10 cellular contexts compared by ENCODE assay signal in the genomic region with DNA sequence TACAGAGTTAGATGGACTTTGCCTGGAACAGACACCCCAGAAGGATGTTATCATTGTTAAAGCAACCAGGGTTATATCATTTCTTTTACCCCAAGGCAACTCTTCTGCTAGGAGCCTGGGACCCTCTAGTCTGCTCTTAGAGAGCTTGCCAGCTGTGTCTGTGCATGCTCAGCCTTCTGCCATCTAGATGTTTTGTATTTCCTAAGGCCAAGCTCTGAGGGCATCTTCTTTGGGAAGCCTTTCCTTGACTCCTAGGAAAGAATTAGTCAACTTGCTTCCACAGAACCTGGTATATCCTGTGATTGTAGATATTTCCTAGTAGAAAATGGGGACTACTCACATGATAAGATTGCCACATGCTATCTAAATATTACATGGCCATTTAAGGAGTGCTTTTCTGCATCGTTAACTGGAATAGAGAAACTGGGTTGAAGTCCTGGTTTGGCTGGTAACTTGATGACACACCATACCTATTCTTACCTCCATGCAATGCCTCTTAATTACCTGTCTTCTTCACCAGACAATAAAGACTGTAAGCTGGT.
DNase-seq lines count a peak whose midpoint lies in the region; ATAC-seq and TF ChIP-seq lines count a peak whose summit lies in the region.
"Had no signal": no experiment of that assay in that cellular context is flagged by ENCODE, and none has a peak within 500 bp of the region (broad histone marks: within the 10 kb centered on the region; RNA-seq: fewer than 3 reads in every experiment).

No MANE protein-coding gene starts in this region.

- no peaks in the 10 kb centered on the region for H3K27me3 Mint-ChIP-seq in memory B cell

- H3K27ac ChIP-seq in BLaER1 treated with 17β-estradiol and CSF1 and Interleukin-3, amounts not matched to agents 10 nM and 100 nM: no peak overlapping the region
- peak overlapping the region; percentile 48 to 64 for H3K27ac ChIP-seq in ascending aorta
- H3K27ac ChIP-seq in substantia nigra (ENCODE audit: low read depth, low read length, poor library complexity, severe bottlenecking): no peak overlapping the region

- H3K4me1 ChIP-seq in BLaER1 treated with 17β-estradiol and CSF1 and Interleukin-3, amounts not matched to agents 10 nM and 100 nM: peaks cover 45 to 61% (median 52%) of the 10 kb centered on the region in 10 experiments
- H3K4me1 ChIP-seq in ascending aorta: peaks cover 42 to 70% of the 10 kb centered on the region in 2 donors

- H3K36me3 ChIP-seq in BLaER1 treated with 17β-estradiol and CSF1 and Interleukin-3, amounts not matched to agents 10 nM and 100 nM: peaks cover 0 to 20% (median 0%) of the 10 kb centered on the region in 11 experiments; a peak in 3 of 22 replicates
- no peaks in the 10 kb centered on the region for H3K36me3 ChIP-seq in ascending aorta

- peak overlapping the region; percentile 48 for H3K27ac Mint-ChIP-seq in memory B cell

- peak; percentile 26 for DNase-seq in HCEC 1CT
- no peak for DNase-seq in ascending aorta (ENCODE audit: low spot score in 2 of 2)
- no peak for DNase-seq in memory B cell (ENCODE audit: low spot score in 2 of 2)
- DNase-seq in HuH-7.5 (ENCODE audit: low spot score): no peak
- no peak for DNase-seq in SKM-1 (lab: John Stamatoyannopoulos, UW; ENCODE audit: unreplicated experiment)
- no peak for DNase-seq in substantia nigra (lab: John Stamatoyannopoulos, UW)
- no peak for DNase-seq in erythroblast (lab: John Stamatoyannopoulos, UW)
- DNase-seq: NCI-H446 treated with DMSO at 0.1 percent for 48 hours had no signal

- H3K27me3 ChIP-seq in BLaER1 treated with 17β-estradiol and CSF1 and Interleukin-3, amounts not matched to agents 10 nM and 100 nM: no peaks in the 10 kb centered on the region
- H3K27me3 ChIP-seq in ascending aorta: no peaks in the 10 kb centered on the region

- intact Hi-C loops in ascending aorta (cut with DNase I): loop anchor here (2.0 kb wide), 1 partner anchor 88 kb away; a partner anchor contains a TSS

- peaks cover 0 to 6% (median 0%) of the 10 kb centered on the region in 11 experiments; a peak in 2 of 22 replicates for H3K9me3 ChIP-seq in BLaER1 treated with 17β-estradiol and CSF1 and Interleukin-3, amounts not matched to agents 10 nM and 100 nM (replicated peaks in 1 of 11)
- no peaks in the 10 kb centered on the region for H3K9me3 ChIP-seq in ascending aorta

- H4K20me1 ChIP-seq in BLaER1 treated with 17β-estradiol and CSF1 and Interleukin-3, amounts not matched to agents 10 nM and 100 nM: peaks cover 0 to 65% (median 6%) of the 10 kb centered on the region in 11 experiments; a peak in 8 of 22 replicates

- peaks cover 11% of the 10 kb centered on the region for H3K36me3 Mint-ChIP-seq in memory B cell

- TF ChIP-seq CTCF in ascending aorta (IDR thresholded peaks at IDR 0.05): no peak

- TF ChIP-seq POLR2A in erythroblast (IDR thresholded peaks at IDR 0.05; ENCODE audit: low read length): no peak

- no peaks in the 10 kb centered on the region for H3K9me3 Mint-ChIP-seq in memory B cell

- H3K4me1 Mint-ChIP-seq in memory B cell: peaks cover 59% of the 10 kb centered on the region

- no peak overlapping the region for H3K4me3 ChIP-seq in BLaER1 treated with 17β-estradiol and CSF1 and Interleukin-3, amounts not matched to agents 10 nM and 100 nM
- H3K4me3 ChIP-seq in ascending aorta: no peak overlapping the region
- H3K4me3 ChIP-seq: lung had no signal

- no peak for ATAC-seq in memory B cell (ENCODE audit: low read depth)

- H3K4me2 ChIP-seq in BLaER1 treated with 17β-estradiol and CSF1 and Interleukin-3, amounts not matched to agents 10 nM and 100 nM: peak overlapping the region in 10 of 11 experiments; percentile 6 to 38 (median 18); a peak in 8 of 22 replicates

- no peak overlapping the region for H3K4me3 Mint-ChIP-seq in memory B cell

- no peak overlapping the region for H3K9ac ChIP-seq in BLaER1 treated with 17β-estradiol and CSF1 and Interleukin-3, amounts not matched to agents 10 nM and 100 nM

Comparison
In these comparisons a context has a peak if more than half of its experiments do, and no peak if none do; other contexts are left out.
1. H3K27ac ChIP-seq: peak in ascending aorta (2 of 2); none in BLaER1 treated with 17β-estradiol and CSF1 and Interleukin-3, amounts not matched to agents 10 nM and 100 nM (0 of 11) and substantia nigra (single experiment).